Comparison of ENCODE assay signal across 8 cellular contexts in the genomic region with DNA sequence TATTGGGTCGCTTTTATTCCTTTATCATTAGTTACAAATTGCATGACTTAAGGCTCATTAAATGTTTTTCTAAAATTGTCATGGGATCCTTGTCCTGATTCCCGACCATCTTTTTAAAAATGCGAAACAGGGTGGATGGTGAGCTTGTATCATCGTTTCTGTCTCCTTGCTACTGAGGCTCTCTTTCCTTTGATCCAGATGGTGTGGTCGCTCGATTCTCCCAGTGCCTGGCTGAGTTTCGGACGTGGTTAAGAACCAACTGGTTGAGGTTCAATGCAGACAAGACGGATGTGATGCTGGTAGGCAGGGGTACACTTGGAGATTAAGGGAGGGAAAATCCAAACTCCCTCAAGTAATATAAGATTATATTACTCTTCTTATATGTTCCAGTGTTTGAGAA. TPM values are rescaled to one million over a fixed set of nuclear protein-coding genes. Genes with fewer than 3 reads are reported as not detected.
DNase-seq lines count a peak whose midpoint lies in the region; ATAC-seq, FAIRE-seq and TF ChIP-seq lines count a peak whose summit lies in the region.

No MANE protein-coding gene starts in this region.

- peaks cover 2 to 56% (median 11%) of the 10 kb centered on the region in 3 donors for H3K4me1 ChIP-seq in gastroesophageal sphincter
- H3K4me1 ChIP-seq in skeletal muscle tissue (ENCODE audit: control insufficient read depth in 3 of 3, insufficient read depth in 3 of 3, low read length in 3 of 3): peaks cover 15 to 28% (median 27%) of the 10 kb centered on the region in 3 donors

- H3K9me3 ChIP-seq in WERI-Rb-1 (ENCODE audit: severe bottlenecking) (no peaks in the 10 kb centered on the region), gastroesophageal sphincter (no peaks in the 10 kb centered on the region), skeletal muscle tissue (ENCODE audit: control insufficient read depth in 3 of 3, low read length in 3 of 3) (no peaks in the 10 kb centered on the region)

- H3K27ac ChIP-seq in WERI-Rb-1: peak overlapping the region; percentile 90
- H3K27ac ChIP-seq in gastroesophageal sphincter: peak overlapping the region; percentile 76 to 97 (median 94)
- peak overlapping the region; percentile 90 for H3K27ac ChIP-seq in skeletal muscle tissue (ENCODE audit: low read depth, low read length)

- H3K4me3 ChIP-seq in AG04449 (ENCODE audit: low read depth, low read length) (peak overlapping the region; percentile 92), WERI-Rb-1 (ENCODE audit: low read depth, low read length) (peak overlapping the region; percentile 98), gastroesophageal sphincter (peak overlapping the region; percentile 57 to 84), skeletal muscle tissue (ENCODE audit: low read length in 3 of 3) (peak overlapping the region; percentile 90 to 97 (median 95))

- DNase-seq in AG04449 (ENCODE audit: low read depth, low spot score) (no peak), H54 (ENCODE audit: insufficient read length, low spot score) (no peak), WERI-Rb-1 (peak; percentile 40)
- DNase-seq in activated effector memory CD4-positive, alpha-beta T cell treated with Interleukin-2 at 50 U/mL for 16 hours: no peak

- TF ChIP-seq CTCF in AG04449 (IDR thresholded peaks at IDR 0.05; ENCODE audit: insufficient read depth, low read length, missing control alignments) (no peak), WERI-Rb-1 (IDR thresholded peaks at IDR 0.05; ENCODE audit: low read depth, low read length) (no peak), gastroesophageal sphincter (IDR thresholded peaks at IDR 0.05) (no peak)

- peaks cover 4% of the 10 kb centered on the region; the same call in 1 of the 2 replicates for H3K36me3 ChIP-seq in WERI-Rb-1
- H3K36me3 ChIP-seq in gastroesophageal sphincter: no peaks in the 10 kb centered on the region
- no peaks in the 10 kb centered on the region for H3K36me3 ChIP-seq in skeletal muscle tissue (ENCODE audit: control insufficient read depth in 3 of 3, insufficient read depth in 3 of 3, low read length in 3 of 3)

- no peak for ATAC-seq in gastroesophageal sphincter
- no peak for ATAC-seq in GM21723 (IDR thresholded peaks at IDR 0.05; ENCODE audit: unreplicated experiment)
- ATAC-seq in GM19351 (IDR thresholded peaks at IDR 0.05; ENCODE audit: unreplicated experiment): no peak

- WGBS in gastroesophageal sphincter (ENCODE audit: low coverage in 1 of 2), 2 donors: 12 to 25% methylated on average over 8 of the region's 9 CpGs

- TF ChIP-seq POLR2A in H54 (IDR thresholded peaks at IDR 0.05; ENCODE audit: low read depth, low read length) (no peak), gastroesophageal sphincter (IDR thresholded peaks at IDR 0.05) (no peak)

- no peaks in the 10 kb centered on the region for H3K27me3 ChIP-seq in WERI-Rb-1 (ENCODE audit: insufficient read depth, low read depth, severe bottlenecking)
- H3K27me3 ChIP-seq in gastroesophageal sphincter: no peaks in the 10 kb centered on the region
- no peaks in the 10 kb centered on the region for H3K27me3 ChIP-seq in skeletal muscle tissue (ENCODE audit: control insufficient read depth in 3 of 3, insufficient read depth in 3 of 3, low read length in 3 of 3)

- CTCF ChIA-PET in AG04449 (lab: Yijun Ruan, JAX): interaction anchor here (0.9 to 1.9 kb wide), 3 partner anchors 10 to 223 kb away, joined by 3 to 7 read pairs (median 6); no protein-coding TSS in a partner anchor

- TF ChIP-seq EP300 in gastroesophageal sphincter (IDR thresholded peaks at IDR 0.05): no peak

- POLR2A ChIA-PET in AG04449 (lab: Yijun Ruan, JAX): interaction anchor here (1.7 to 2.5 kb wide), 2 partner anchors 19 to 127 kb away, joined by 5 to 6 read pairs; a partner anchor contains a TSS

- peak overlapping the region; percentile 84 to 90 (median 86) for H3K9ac ChIP-seq in skeletal muscle tissue (ENCODE audit: low read depth in 1 of 3, low read length in 3 of 3)

- FAIRE-seq in H54 (lab: Jason Lieb, UNC): peak; percentile 68

RNA-seq across cellular contexts. Expression of a gene that starts 1.2 kb away (rescaled TPM):
- total RNA-seq in gastroesophageal sphincter (10 to 100 TPM; 53.2 to 65.6 (median 57.6) TPM), skeletal muscle tissue (29.7 TPM)

RNA-seq across cellular contexts. Expression of a gene that starts 1.3 kb away (rescaled TPM):
- total RNA-seq in gastroesophageal sphincter: 10 to 100 TPM in 1 of 4 donors, 1 to 10 TPM in 2, under 1 TPM in 1; 0.49 to 10.1 (median 4.7) TPM
- 12.5 TPM for total RNA-seq in skeletal muscle tissue
